Comparison of ENCODE assay signal across 11 cellular contexts in genomic region chr3:73766599-73767378, GRCh38.
DNase-seq lines count a peak whose midpoint lies in the region; ATAC-seq, FAIRE-seq and TF ChIP-seq lines count a peak whose summit lies in the region.
"Had no signal": no experiment of that assay in that cellular context is flagged by ENCODE, and none has a peak within 500 bp of the region (broad histone marks: within the 10 kb centered on the region; RNA-seq: fewer than 3 reads in every experiment).

No MANE protein-coding gene starts in this region.

- peak overlapping the region; percentile 82 for H3K4me2 ChIP-seq in smooth muscle cell

- H3K9me3 ChIP-seq in HAP-1, result no peaks in the 10 kb centered on the region
- no peaks in the 10 kb centered on the region for H3K9me3 ChIP-seq in right cardiac atrium (ENCODE audit: control insufficient read depth, low read length)
- H3K9me3 ChIP-seq in smooth muscle cell (replicated peaks; ENCODE audit: low read depth), result no peaks in the 10 kb centered on the region

- H2AFZ ChIP-seq in smooth muscle cell (ENCODE audit: low read depth), result peak overlapping the region; percentile 84

- H4K20me1 ChIP-seq in smooth muscle cell (ENCODE audit: low read depth), result no peaks in the 10 kb centered on the region

- 37% methylated on average over 7 of the region's 7 CpGs for WGBS in right cardiac atrium
- 33% methylated on average over 7 of the region's 7 CpGs for WGBS in smooth muscle cell (ENCODE audit: low lambda C conversion rate)

- in situ Hi-C loops in HAP-1 (cut with MboI; ENCODE audit: low sequenced_read_pairs) (no loop called here), astrocyte of the cerebellum (cut with HindIII; ENCODE audit: low sequenced_read_pairs) (no loop called here)

- no peaks in the 10 kb centered on the region for H3K36me3 ChIP-seq in HAP-1 (replicated peaks)
- peaks cover 4% of the 10 kb centered on the region for H3K36me3 ChIP-seq in smooth muscle cell (ENCODE audit: low read depth)

- H3K27me3 ChIP-seq in HAP-1 (ENCODE audit: low read depth) (no peaks in the 10 kb centered on the region), right cardiac atrium (ENCODE audit: control insufficient read depth, insufficient read depth) (no peaks in the 10 kb centered on the region), smooth muscle cell (ENCODE audit: low read depth) (no peaks in the 10 kb centered on the region)

- intact Hi-C loops in right cardiac atrium (cut with DNase I), result loop anchor here in 1 of 4 donors (10.0 kb wide), 1 partner anchor 142 kb away; the partner anchor contains the start of gene PDZRN3

- peak overlapping the region; percentile 77 for H3K27ac ChIP-seq in right cardiac atrium (ENCODE audit: low read length)
- H3K27ac ChIP-seq in smooth muscle cell (ENCODE audit: low read depth), result peak overlapping the region; percentile 91

- DNase-seq in HAP-1 (ENCODE audit: low spot score in 2 of 2), result peak; percentile 31 to 34
- DNase-seq in astrocyte of the cerebellum (ENCODE audit: low read depth), result peak; percentile 85
- DNase-seq in right cardiac atrium, result peak in 1 of 3 donors; percentile 25
- DNase-seq in smooth muscle cell (lab: John Stamatoyannopoulos, UW; ENCODE audit: unreplicated experiment), result no peak
- no peak for DNase-seq in activated gamma-delta T cell (lab: John Stamatoyannopoulos, UW)
- no peak for DNase-seq in GM12891 (ENCODE audit: insufficient read length, low spot score)
- no peak for DNase-seq in stimulated activated naive CD4-positive, alpha-beta T cell treated with Interleukin-2 at 50 U/mL for 16 hours (lab: John Stamatoyannopoulos, UW)
- DNase-seq: kidney glomerular epithelial cell, SHP77 treated with DMSO at 0.1 percent for 48 hours had no signal

- FAIRE-seq in GM12891 (lab: Jason Lieb, UNC), result no peak
- FAIRE-seq: G401.6 had no signal

- peak overlapping the region; percentile 67 for H3K9ac ChIP-seq in smooth muscle cell (ENCODE audit: low read depth)

- H3F3A ChIP-seq in smooth muscle cell (ENCODE audit: low read depth), result no peaks in the 10 kb centered on the region

- peaks cover 47% of the 10 kb centered on the region for H3K4me1 ChIP-seq in HAP-1
- H3K4me1 ChIP-seq in right cardiac atrium (ENCODE audit: control insufficient read depth, insufficient read depth, low read length), result no peaks in the 10 kb centered on the region
- H3K4me1 ChIP-seq in smooth muscle cell (ENCODE audit: low read depth), result peaks cover 11% of the 10 kb centered on the region

- TF ChIP-seq POLR2A in GM12891 (IDR thresholded peaks at IDR 0.05; ENCODE audit: low read depth, low read length), result no peak

- H3K79me2 ChIP-seq in smooth muscle cell (ENCODE audit: low read depth), result no peaks in the 10 kb centered on the region

- no peak overlapping the region for H3K4me3 ChIP-seq in HAP-1
- H3K4me3 ChIP-seq in astrocyte of the cerebellum (ENCODE audit: low read depth, low read length), result peak overlapping the region; percentile 21
- H3K4me3 ChIP-seq in right cardiac atrium (ENCODE audit: low read length), result no peak overlapping the region
- peak overlapping the region; percentile 37 for H3K4me3 ChIP-seq in smooth muscle cell

- no peak for TF ChIP-seq CTCF in astrocyte of the cerebellum (IDR thresholded peaks at IDR 0.05; ENCODE audit: low read depth, low read length, missing control alignments)
- no peak for TF ChIP-seq CTCF in smooth muscle cell (IDR thresholded peaks at IDR 0.05; ENCODE audit: borderline replicate concordance, insufficient read depth, poor library complexity, severe bottlenecking)

- ATAC-seq in right cardiac atrium (peak; percentile 77 to 79), GM21723 (IDR thresholded peaks at IDR 0.05; ENCODE audit: unreplicated experiment) (no peak)

TF ChIP-seq in GM12891, 5 proteins besides CTCF, POLR2A, EP300 and RAD21:
- no peak for TF ChIP-seq PAX5 (IDR thresholded peaks at IDR 0.05; ENCODE audit: insufficient read depth, low read length, severe bottlenecking)
- no peak for TF ChIP-seq TAF1 (IDR thresholded peaks at IDR 0.05; ENCODE audit: low read depth, low read length)

Comparison
In these comparisons a context has a peak if more than half of its experiments do, and no peak if none do; other contexts are left out.
1. DNase-seq: peak in HAP-1 (2 of 2) and astrocyte of the cerebellum (single experiment); none in smooth muscle cell (single experiment), activated gamma-delta T cell (single experiment), GM12891 (single experiment) and stimulated activated naive CD4-positive, alpha-beta T cell treated with Interleukin-2 at 50 U/mL for 16 hours (single experiment).
2. H3K4me3 ChIP-seq: peak in astrocyte of the cerebellum (single experiment) and smooth muscle cell (single experiment); none in HAP-1 (single experiment) and right cardiac atrium (single experiment).